Comparison of ENCODE assay signal across 8 cellular contexts in the genomic region with DNA sequence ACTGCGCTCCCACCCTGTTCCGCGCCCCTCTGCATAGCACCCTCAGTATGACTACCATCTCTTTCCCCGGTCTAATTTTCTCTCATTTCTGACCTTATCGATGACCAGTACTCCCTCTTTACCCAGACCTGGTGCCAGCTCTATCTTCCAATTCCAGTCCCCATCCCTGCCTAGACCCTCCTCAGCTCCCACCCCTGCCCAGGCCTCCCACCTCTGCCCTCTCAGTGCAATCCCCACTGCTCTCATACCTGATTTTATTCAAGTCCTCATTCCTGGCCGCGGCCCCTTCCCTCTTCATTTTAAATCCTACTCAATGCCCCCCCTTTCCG. TPM values are rescaled to one million over a fixed set of nuclear protein-coding genes. Genes with fewer than 3 reads are reported as not detected.
A peak's percentile ranks its signal among the peaks of the same experiment; 100 is the strongest.
DNase-seq lines count a peak whose midpoint lies in the region; ATAC-seq and TF ChIP-seq lines count a peak whose summit lies in the region.

No MANE protein-coding gene starts in this region.

- H3K36me3 ChIP-seq in lower lobe of right lung (no peaks in the 10 kb centered on the region), transverse colon (no peaks in the 10 kb centered on the region)

- DNase-seq in stimulated activated CD4-positive, alpha-beta T cell treated with anti-CD3 and anti-CD28 coated beads, Interleukin-4, amount 100 ng/mL, for 24 hours = peak; percentile 18
- no peak for DNase-seq in stimulated activated CD4-positive, alpha-beta T cell treated with anti-CD3 and anti-CD28 coated beads, Interleukin-4, amount 100 ng/mL, for 1 hour
- no peak for DNase-seq in astrocyte of the cerebellum (ENCODE audit: low read depth)
- no peak for DNase-seq in lower lobe of right lung
- no peak for DNase-seq in transverse colon
- no peak for DNase-seq in NCI-H1694 (lab: John Stamatoyannopoulos, UW)
- no peak for DNase-seq in KG1 (lab: John Stamatoyannopoulos, UW)

- in situ Hi-C loops in astrocyte of the cerebellum (cut with HindIII; ENCODE audit: low sequenced_read_pairs) = no loop called here
- in situ Hi-C loops in transverse colon (cut with MboI; ENCODE audit: low pct_ligation_motif_present in 1 of 4, low pct_unique_long_range_greater_than_20kb in 1 of 4, low sequenced_read_pairs in 3 of 4) = no loop called here

- TF ChIP-seq POLR2A in transverse colon (IDR thresholded peaks at IDR 0.05) = no peak

- H3K27ac ChIP-seq in lower lobe of right lung (peak overlapping the region; percentile 96), transverse colon (peak overlapping the region; percentile 91 to 97 (median 94))

- ATAC-seq in lower lobe of right lung (no peak), GM18861 (IDR thresholded peaks at IDR 0.05; ENCODE audit: unreplicated experiment) (no peak)

- TF ChIP-seq CTCF in astrocyte of the cerebellum (IDR thresholded peaks at IDR 0.05; ENCODE audit: low read depth, low read length, missing control alignments) (no peak), lower lobe of right lung (IDR thresholded peaks at IDR 0.05) (no peak), transverse colon (IDR thresholded peaks at IDR 0.05) (no peak)

- 4 to 17% methylated on average over 8 of the region's 8 CpGs for WGBS in transverse colon (ENCODE audit: low coverage in 1 of 2), 2 donors

- H3K4me1 ChIP-seq in lower lobe of right lung (peaks cover 76% of the 10 kb centered on the region), transverse colon (peaks cover 29 to 77% (median 56%) of the 10 kb centered on the region in 4 donors)

- H3K4me3 ChIP-seq in astrocyte of the cerebellum (ENCODE audit: low read depth, low read length) = peak overlapping the region; percentile 79
- peak overlapping the region; percentile 82 for H3K4me3 ChIP-seq in lower lobe of right lung
- peak overlapping the region; percentile 62 to 94 (median 89) for H3K4me3 ChIP-seq in transverse colon

- no peaks in the 10 kb centered on the region for H3K27me3 ChIP-seq in lower lobe of right lung (ENCODE audit: low read depth)
- H3K27me3 ChIP-seq in transverse colon = no peaks in the 10 kb centered on the region

- TF ChIP-seq EP300 in transverse colon (IDR thresholded peaks at IDR 0.05; ENCODE audit: low read depth) = no peak

- H3K9me3 ChIP-seq in lower lobe of right lung (no peaks in the 10 kb centered on the region), transverse colon (no peaks in the 10 kb centered on the region)

- intact Hi-C loops in lower lobe of right lung (cut with DNase I) = no loop called here
- intact Hi-C loops in transverse colon (cut with DNase I; ENCODE audit: low total_unique reads) = no loop called here

RNA-seq across cellular contexts. Expression of a gene that starts 1.3 kb away (rescaled TPM):
- total RNA-seq in lower lobe of right lung (37.6 TPM), transverse colon (10 to 100 TPM; 30.7 to 79.4 (median 48.9) TPM)
